ENCODE assay signal across 30 cellular contexts in genomic region chr10:130810856-130811255, GRCh38.
"Had no signal": no experiment of that assay in that cellular context is flagged by ENCODE, and none has a peak within 500 bp of the region (broad histone marks: within the 10 kb centered on the region; RNA-seq: fewer than 3 reads in every experiment).

No MANE protein-coding gene starts in this region.

- ATAC-seq: activated T-cell treated with anti-CD3 and anti-CD28 coated beads, Interleukin-2, amount 50 U/mL, for 4 hours; activated T-helper 17 cell treated with anti-CD3 and anti-CD28 coated beads, Interleukin-2, amount 50 U/mL, for 72 hours; body of pancreas; left lung; mucosa of descending colon; natural killer cell treated with Interleukin-12 subunit alpha and Interleukin-12 subunit beta and Interleukin-15 and Interleukin-18, amount 100 ng/mL, for 72 hours; right lobe of liver had no signal

- H3K4me1 Mint-ChIP-seq: activated CD4-positive, alpha-beta T cell treated with anti-CD3 and anti-CD28 coated beads, Interleukin-2, amount 10 ng/mL, durations not matched to agents 24 days and 14 days; activated naive CD4-positive, alpha-beta T cell treated with anti-CD3 and anti-CD28 coated beads, Interleukin-2, amount 50 U/mL, for 24 hours; activated T-helper 17 cell treated with anti-CD3 and anti-CD28 coated beads, Interleukin-2, amount 50 U/mL, for 72 hours; stimulated activated effector memory CD8-positive, alpha-beta T cell treated with anti-CD3 and anti-CD28 coated beads, Interleukin-12 subunit alpha, Interleukin-12 subunit beta, amount 100 ng/mL, for 72 hours had no signal

- DNase-seq: activated CD4-positive, alpha-beta memory T cell treated with anti-CD3 and anti-CD28 coated beads for 36 hours; activated CD4-positive, alpha-beta T cell treated with anti-CD3 and anti-CD28 coated beads, Interleukin-2, amount 10 ng/mL, durations not matched to agents 24 days and 14 days; activated CD4-positive, CD25-positive, alpha-beta regulatory T cell treated with anti-CD3 and anti-CD28 coated beads, Interleukin-2, amount 50 U/mL, for 72 hours; activated T-cell treated with anti-CD3 and anti-CD28 coated beads, Interleukin-2, amount 50 U/mL, for 4 hours; anterior cingulate cortex; body of pancreas; colonic mucosa; dorsolateral prefrontal cortex; effector memory CD4-positive, alpha-beta T cell; foreskin fibroblast; hippocampal formation; kidney glomerular epithelial cell; left lung; mesendoderm; mucosa of descending colon; right lobe of liver; stimulated activated CD4-positive, alpha-beta T cell treated with anti-CD3 and anti-CD28 coated beads, Interleukin-12 subunit alpha, Interleukin-12 subunit beta, amount 100 ng/mL, for 4 hours; stimulated activated CD4-positive, alpha-beta T cell treated with anti-CD3 and anti-CD28 coated beads, Interleukin-4, amount 100 ng/mL, for 1 hour; T-helper 2 cell; trophoblast cell; uterus had no signal

- H3K9me3 ChIP-seq: body of pancreas, colonic mucosa, left lung, mucosa of descending colon, right lobe of liver, thoracic aorta, uterus had no signal

- H3K27ac Mint-ChIP-seq: activated CD4-positive, alpha-beta memory T cell treated with anti-CD3 and anti-CD28 coated beads for 36 hours; activated CD4-positive, alpha-beta T cell treated with anti-CD3 and anti-CD28 coated beads, Interleukin-2, amount 10 ng/mL, durations not matched to agents 24 days and 14 days; activated naive CD4-positive, alpha-beta T cell treated with anti-CD3 and anti-CD28 coated beads, Interleukin-2, amount 50 U/mL, for 24 hours; activated T-helper 17 cell treated with anti-CD3 and anti-CD28 coated beads, Interleukin-2, amount 50 U/mL, for 72 hours; natural killer cell treated with Interleukin-12 subunit alpha and Interleukin-12 subunit beta and Interleukin-15 and Interleukin-18, amount 100 ng/mL, for 72 hours; progenitor cell of endocrine pancreas; stimulated activated effector memory CD8-positive, alpha-beta T cell treated with anti-CD3 and anti-CD28 coated beads, Interleukin-12 subunit alpha, Interleukin-12 subunit beta, amount 100 ng/mL, for 72 hours; stimulated activated naive CD8-positive, alpha-beta T cell treated with anti-CD3 and anti-CD28 coated beads, Interleukin-15, Interleukin-2, amounts not matched to agents 100 ng/mL and 50 ng/mL, for 24 hours had no signal

- H3K9me3 Mint-ChIP-seq: activated CD4-positive, alpha-beta memory T cell treated with anti-CD3 and anti-CD28 coated beads for 36 hours; activated CD4-positive, alpha-beta T cell treated with anti-CD3 and anti-CD28 coated beads, Interleukin-2, amount 10 ng/mL, durations not matched to agents 24 days and 14 days; activated naive CD4-positive, alpha-beta T cell treated with anti-CD3 and anti-CD28 coated beads, Interleukin-2, amount 50 U/mL, for 24 hours; activated T-cell treated with anti-CD3 and anti-CD28 coated beads, Interleukin-2, amount 50 U/mL, for 4 hours; natural killer cell treated with Interleukin-12 subunit alpha and Interleukin-12 subunit beta and Interleukin-15 and Interleukin-18, amount 100 ng/mL, for 72 hours; stimulated activated effector memory CD8-positive, alpha-beta T cell treated with anti-CD3 and anti-CD28 coated beads, Interleukin-12 subunit alpha, Interleukin-12 subunit beta, amount 100 ng/mL, for 72 hours; stimulated activated naive CD8-positive, alpha-beta T cell treated with anti-CD3 and anti-CD28 coated beads, Interleukin-15, Interleukin-2, amounts not matched to agents 100 ng/mL and 50 ng/mL, for 24 hours had no signal

- H3K36me3 ChIP-seq: colonic mucosa, left lung, right lobe of liver, thoracic aorta, uterus had no signal

- H3K4me3 Mint-ChIP-seq: activated CD4-positive, alpha-beta memory T cell treated with anti-CD3 and anti-CD28 coated beads for 36 hours; activated CD4-positive, alpha-beta T cell treated with anti-CD3 and anti-CD28 coated beads, Interleukin-2, amount 10 ng/mL, durations not matched to agents 24 days and 14 days; activated naive CD4-positive, alpha-beta T cell treated with anti-CD3 and anti-CD28 coated beads, Interleukin-2, amount 50 U/mL, for 24 hours; activated T-cell treated with anti-CD3 and anti-CD28 coated beads, Interleukin-2, amount 50 U/mL, for 4 hours; activated T-helper 17 cell treated with anti-CD3 and anti-CD28 coated beads, Interleukin-2, amount 50 U/mL, for 72 hours; natural killer cell treated with Interleukin-12 subunit alpha and Interleukin-12 subunit beta and Interleukin-15 and Interleukin-18, amount 100 ng/mL, for 72 hours; stimulated activated effector memory CD8-positive, alpha-beta T cell treated with anti-CD3 and anti-CD28 coated beads, Interleukin-12 subunit alpha, Interleukin-12 subunit beta, amount 100 ng/mL, for 72 hours; stimulated activated naive CD8-positive, alpha-beta T cell treated with anti-CD3 and anti-CD28 coated beads, Interleukin-15, Interleukin-2, amounts not matched to agents 100 ng/mL and 50 ng/mL, for 24 hours had no signal

- H3K4me1 ChIP-seq: body of pancreas, colonic mucosa, left lung, right lobe of liver, uterus had no signal

- H3K27me3 ChIP-seq: colonic mucosa, right lobe of liver, uterus had no signal

- H3K36me3 Mint-ChIP-seq: activated CD4-positive, alpha-beta memory T cell treated with anti-CD3 and anti-CD28 coated beads for 36 hours; activated naive CD4-positive, alpha-beta T cell treated with anti-CD3 and anti-CD28 coated beads, Interleukin-2, amount 50 U/mL, for 24 hours; natural killer cell treated with Interleukin-12 subunit alpha and Interleukin-12 subunit beta and Interleukin-15 and Interleukin-18, amount 100 ng/mL, for 72 hours; stimulated activated effector memory CD8-positive, alpha-beta T cell treated with anti-CD3 and anti-CD28 coated beads, Interleukin-12 subunit alpha, Interleukin-12 subunit beta, amount 100 ng/mL, for 72 hours had no signal

- H3K27ac ChIP-seq: body of pancreas, colonic mucosa, dorsolateral prefrontal cortex, left lung, right lobe of liver, skin epidermis, thoracic aorta, uterus had no signal

- H3K4me3 ChIP-seq: body of pancreas, colonic mucosa, dorsolateral prefrontal cortex, left lung, lung, mucosa of descending colon, right lobe of liver, skin epidermis, thoracic aorta, uterus had no signal

- H3K27me3 Mint-ChIP-seq: activated CD4-positive, alpha-beta memory T cell treated with anti-CD3 and anti-CD28 coated beads for 36 hours; activated CD4-positive, alpha-beta T cell treated with anti-CD3 and anti-CD28 coated beads, Interleukin-2, amount 10 ng/mL, durations not matched to agents 24 days and 14 days; activated naive CD4-positive, alpha-beta T cell treated with anti-CD3 and anti-CD28 coated beads, Interleukin-2, amount 50 U/mL, for 24 hours; activated T-helper 17 cell treated with anti-CD3 and anti-CD28 coated beads, Interleukin-2, amount 50 U/mL, for 72 hours; natural killer cell treated with Interleukin-12 subunit alpha and Interleukin-12 subunit beta and Interleukin-15 and Interleukin-18, amount 100 ng/mL, for 72 hours; progenitor cell of endocrine pancreas; stimulated activated naive CD8-positive, alpha-beta T cell treated with anti-CD3 and anti-CD28 coated beads, Interleukin-15, Interleukin-2, amounts not matched to agents 100 ng/mL and 50 ng/mL, for 24 hours had no signal
